ENCODE assay signal across 27 cellular contexts in the genomic region with DNA sequence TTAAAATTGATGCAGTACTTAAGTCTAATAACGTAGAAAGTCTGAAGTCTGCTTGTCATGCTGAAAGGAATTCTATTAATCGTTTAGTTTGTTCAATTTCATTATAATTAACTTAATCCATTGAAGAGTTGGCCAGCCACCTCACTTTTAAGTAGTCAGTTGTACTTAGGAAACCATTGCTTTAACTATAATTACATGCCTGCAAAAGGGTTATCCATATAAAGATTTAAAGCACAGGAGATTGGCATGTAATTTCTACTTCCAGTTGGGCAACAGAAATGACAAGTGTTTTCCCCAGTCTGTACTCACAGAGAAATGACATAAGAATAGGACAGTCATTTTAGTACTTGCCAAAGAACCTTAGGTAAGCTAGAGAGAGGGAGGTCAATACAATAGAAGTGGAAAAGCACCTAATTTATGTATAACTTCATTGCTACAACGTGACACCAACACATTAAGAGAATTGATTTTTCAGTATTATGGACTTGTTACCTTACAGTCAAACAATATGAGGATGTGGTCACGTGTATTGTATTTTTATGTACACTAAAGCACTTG. TPM values are rescaled to one million over a fixed set of nuclear protein-coding genes. Genes with fewer than 3 reads are reported as not detected.
A peak's percentile ranks its signal among the peaks of the same experiment; 100 is the strongest.
DNase-seq lines count a peak whose midpoint lies in the region; ATAC-seq and TF ChIP-seq lines count a peak whose summit lies in the region.
"Had no signal": no experiment of that assay in that cellular context is flagged by ENCODE, and none has a peak within 500 bp of the region (broad histone marks: within the 10 kb centered on the region; RNA-seq: fewer than 3 reads in every experiment).

No MANE protein-coding gene starts in this region.

- H3K27ac Mint-ChIP-seq in CD4-positive, alpha-beta T cell: peak overlapping the region; percentile 21
- peak overlapping the region; percentile 78 for H3K27ac Mint-ChIP-seq in memory B cell
- H3K27ac Mint-ChIP-seq: activated CD8-positive, alpha-beta T cell treated with anti-CD3 and anti-CD28 coated beads for 36 hours had no signal

- no peak overlapping the region for H3K4me3 ChIP-seq in H7 (ENCODE audit: insufficient read depth, low read depth, low read length)
- H3K4me3 ChIP-seq: esophagus muscularis mucosa, gastroesophageal sphincter, upper lobe of right lung had no signal

- no peak for TF ChIP-seq CTCF in CD4-positive, alpha-beta T cell (IDR thresholded peaks at IDR 0.05)
- TF ChIP-seq CTCF in GM20000 (IDR thresholded peaks at IDR 0.05; ENCODE audit: extremely low read depth, missing control alignments): no peak

- no peak for ATAC-seq in CD4-positive, alpha-beta T cell (ENCODE audit: poor library complexity)
- no peak for ATAC-seq in memory B cell (ENCODE audit: low read depth)
- ATAC-seq in HG02678 (IDR thresholded peaks at IDR 0.05; ENCODE audit: unreplicated experiment): no peak
- ATAC-seq: activated CD8-positive, alpha-beta T cell treated with anti-CD3 and anti-CD28 coated beads for 36 hours; activated T-cell treated with anti-CD3 and anti-CD28 coated beads, Interleukin-2, amount 50 U/mL, for 4 hours; gastroesophageal sphincter; upper lobe of right lung had no signal

- POLR2A ChIA-PET in CD4-positive, alpha-beta T cell (lab: Charles Lee): no interaction called here

- H3K4me1 Mint-ChIP-seq in CD4-positive, alpha-beta T cell (ENCODE audit: low read depth): peaks cover 27% of the 10 kb centered on the region
- peaks cover 42% of the 10 kb centered on the region for H3K4me1 Mint-ChIP-seq in memory B cell

- no peaks in the 10 kb centered on the region for H3K27me3 Mint-ChIP-seq in CD4-positive, alpha-beta T cell
- H3K27me3 Mint-ChIP-seq in memory B cell: no peaks in the 10 kb centered on the region
- H3K27me3 Mint-ChIP-seq: activated CD8-positive, alpha-beta T cell treated with anti-CD3 and anti-CD28 coated beads for 36 hours had no signal

- H3K27ac ChIP-seq in CD4-positive, alpha-beta T cell (ENCODE audit: low read depth, low read length): no peak overlapping the region
- H3K27ac ChIP-seq: esophagus muscularis mucosa, gastroesophageal sphincter, upper lobe of right lung, VCaP had no signal

- no peak overlapping the region for H3K4me3 Mint-ChIP-seq in CD4-positive, alpha-beta T cell
- no peak overlapping the region for H3K4me3 Mint-ChIP-seq in memory B cell
- H3K4me3 Mint-ChIP-seq: activated CD8-positive, alpha-beta T cell treated with anti-CD3 and anti-CD28 coated beads for 36 hours; activated T-cell treated with anti-CD3 and anti-CD28 coated beads, Interleukin-2, amount 50 U/mL, for 4 hours had no signal

- H3K36me3 Mint-ChIP-seq in CD4-positive, alpha-beta T cell (ENCODE audit: low read depth): peaks cover 22% of the 10 kb centered on the region
- H3K36me3 Mint-ChIP-seq in memory B cell: no peaks in the 10 kb centered on the region

- H3K36me3 ChIP-seq in H7 (replicated peaks; ENCODE audit: control insufficient read depth, insufficient read depth, low read length): no peaks in the 10 kb centered on the region
- H3K36me3 ChIP-seq: esophagus muscularis mucosa, gastroesophageal sphincter, upper lobe of right lung had no signal

- H3K9me3 ChIP-seq in CD4-positive, alpha-beta T cell (ENCODE audit: control insufficient read depth, low read length): no peaks in the 10 kb centered on the region
- H3K9me3 ChIP-seq: esophagus muscularis mucosa, gastroesophageal sphincter, upper lobe of right lung had no signal

- intact Hi-C loops in CD4-positive, alpha-beta T cell (cut with DNase I, micrococcal nuclease): loop anchor here (2.0 to 10.0 kb wide), 4 partner anchors 25 to 1881 kb away; a partner anchor contains a TSS

- CTCF ChIA-PET in CD4-positive, alpha-beta T cell (lab: Charles Lee): interaction anchor here (0.6 to 0.7 kb wide), 2 partner anchors 12 to 37 kb away, joined by 3 read pairs; no protein-coding TSS in a partner anchor

- no peaks in the 10 kb centered on the region for H3K27me3 ChIP-seq in CD4-positive, alpha-beta T cell (ENCODE audit: control insufficient read depth, insufficient read depth, low read length)
- H3K27me3 ChIP-seq in H7 (ENCODE audit: control insufficient read depth, insufficient read depth, low read length): no peaks in the 10 kb centered on the region
- H3K27me3 ChIP-seq: esophagus muscularis mucosa, gastroesophageal sphincter, upper lobe of right lung had no signal

- DNase-seq in CD4-positive, alpha-beta T cell: no peak
- DNase-seq in GM20000 (ENCODE audit: low spot score): peak; percentile 26
- DNase-seq in NCI-H345 (lab: John Stamatoyannopoulos, UW): peak; percentile 3
- DNase-seq in memory B cell (ENCODE audit: low spot score in 2 of 2): no peak
- DNase-seq in NCI-H1048 (lab: John Stamatoyannopoulos, UW): no peak
- no peak for DNase-seq in H7
- no peak for DNase-seq in ureter (ENCODE audit: low spot score)
- DNase-seq: activated CD8-positive, alpha-beta T cell treated with anti-CD3 and anti-CD28 coated beads for 36 hours; activated naive CD4-positive, alpha-beta T cell treated with anti-CD3 and anti-CD28 coated beads, Interleukin-2, amount 50 U/mL, for 16 hours; activated T-cell treated with anti-CD3 and anti-CD28 coated beads, Interleukin-2, amount 50 U/mL, for 4 hours; effector CD8-positive, alpha-beta T cell; GDM1; HCEC 1CT; KG1; kidney; mammary epithelial cell; NCI-H1105 treated with DMSO at 0.1 percent for 48 hours; NK-92 treated with Interleukin-12 subunit alpha and Interleukin-12 subunit beta, amount 100 ng/mL, for 24 hours; stimulated activated CD4-positive, alpha-beta T cell treated with anti-CD3 and anti-CD28 coated beads, Interleukin-1b, Interleukin-23, amount 100 ng/mL, for 48 hours; upper lobe of right lung had no signal

- no peaks in the 10 kb centered on the region for H3K9me3 Mint-ChIP-seq in CD4-positive, alpha-beta T cell
- H3K9me3 Mint-ChIP-seq in memory B cell: no peaks in the 10 kb centered on the region
- H3K9me3 Mint-ChIP-seq: activated CD8-positive, alpha-beta T cell treated with anti-CD3 and anti-CD28 coated beads for 36 hours; activated T-cell treated with anti-CD3 and anti-CD28 coated beads, Interleukin-2, amount 50 U/mL, for 4 hours had no signal

RNA-seq across cellular contexts. Expression of a gene that starts 3.7 kb away (rescaled TPM):
- 10 to 100 TPM; 23.9 to 24.7 TPM for total RNA-seq in CD4-positive, alpha-beta T cell
- 60.2 and 91.5 TPM in 2 replicates for total RNA-seq in H7 (2014; rRNA removed; shearing (Covaris generic))
- 38.8 TPM for total RNA-seq in ureter

RNA-seq across cellular contexts. Expression of a gene that starts 26.7 kb away (rescaled TPM):
- not detected for total RNA-seq in CD4-positive, alpha-beta T cell
- total RNA-seq in H7 (2014; rRNA removed; shearing (Covaris generic)): not detected in 2 replicates
- total RNA-seq in ureter: not detected
- total RNA-seq: activated CD8-positive, alpha-beta T cell treated with anti-CD3 and anti-CD28 coated beads for 36 hours; cerebellum; esophagus muscularis mucosa; gastroesophageal sphincter; kidney; mammary epithelial cell; myocyte; T-helper 1 cell treated with Interleukin-12 subunit alpha and Interleukin-12 subunit beta and Interleukin-4 antibody, amounts not matched to agents 30 ng/mL and 1 ng/mL, for 36 hours; upper lobe of right lung had no signal

Comparison
In these comparisons a context has a peak if more than half of its experiments do, and no peak if none do; other contexts are left out.
1. DNase-seq: peak in GM20000 (single experiment) and NCI-H345 (single experiment); none in CD4-positive, alpha-beta T cell (0 of 10), memory B cell (0 of 2), NCI-H1048 (single experiment), H7 (single experiment) and ureter (single experiment).